In the genomic region with DNA sequence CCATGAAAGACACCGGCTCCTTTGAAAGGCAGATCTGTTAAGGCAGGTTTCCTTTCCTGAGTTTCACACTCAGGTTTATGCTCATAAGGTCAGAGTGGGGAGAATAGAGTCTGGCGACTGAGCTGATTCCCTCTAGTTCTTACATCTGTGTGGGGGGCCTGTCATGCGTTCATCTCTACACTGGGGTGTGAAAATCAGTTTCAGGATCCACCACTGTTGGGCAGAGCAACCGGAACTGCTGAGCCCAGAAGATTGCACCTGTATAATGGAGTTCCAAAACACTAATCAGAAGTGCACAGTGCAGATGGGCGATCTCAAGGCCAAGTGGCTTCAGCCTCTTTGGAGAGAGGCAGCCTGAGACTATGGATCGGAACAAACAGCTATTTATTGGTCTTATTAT, we compare ENCODE assay signal across 28 cellular contexts.
"Had no signal": no experiment of that assay in that cellular context is flagged by ENCODE, and none has a peak within 500 bp of the region (broad histone marks: within the 10 kb centered on the region; RNA-seq: fewer than 3 reads in every experiment).

No MANE protein-coding gene starts in this region.

- H3K4me2 ChIP-seq: PC-9, SK-N-SH had no signal

- H3K9me3 ChIP-seq: SJSA1, SK-N-SH had no signal

- H3K4me1 ChIP-seq: SJSA1 had no signal

- DNase-seq: MM.1S, MV-4-11, NCI-H1092, NCI-H1105, NCI-H1417 treated with DMSO at 0.1 percent for 48 hours, NCI-H1436 treated with DMSO at 0.1 percent for 48 hours, NCI-H1694, NCI-H187, NCI-H1930, NCI-H2029 treated with DMSO at 0.1 percent for 48 hours, NCI-H2081 treated with DMSO at 0.1 percent for 48 hours, NCI-H2107, NCI-H2171, NCI-H226, NCI-H446 treated with DMSO at 0.1 percent for 48 hours, NCI-H510A, NCI-H524, NCI-H526, NCI-H69, NCI-H748 treated with DMSO at 0.1 percent for 48 hours, NCI-H82, PC-9, Right ventricle myocardium superior, SHP77 treated with DMSO at 0.1 percent for 48 hours, SK-N-SH, SW 1271 had no signal

- H3K27ac ChIP-seq: PC-9, SJSA1 had no signal

- H2AFZ ChIP-seq: PC-9 had no signal

- ATAC-seq: Panc1 had no signal

- H3K4me3 ChIP-seq: PC-9, SJSA1 had no signal

- H3K27me3 ChIP-seq: SJSA1 had no signal

- H3K36me3 ChIP-seq: SJSA1 had no signal

- H3K9ac ChIP-seq: SK-N-SH had no signal
